13 cellular contexts compared by ENCODE assay signal in the genomic region with DNA sequence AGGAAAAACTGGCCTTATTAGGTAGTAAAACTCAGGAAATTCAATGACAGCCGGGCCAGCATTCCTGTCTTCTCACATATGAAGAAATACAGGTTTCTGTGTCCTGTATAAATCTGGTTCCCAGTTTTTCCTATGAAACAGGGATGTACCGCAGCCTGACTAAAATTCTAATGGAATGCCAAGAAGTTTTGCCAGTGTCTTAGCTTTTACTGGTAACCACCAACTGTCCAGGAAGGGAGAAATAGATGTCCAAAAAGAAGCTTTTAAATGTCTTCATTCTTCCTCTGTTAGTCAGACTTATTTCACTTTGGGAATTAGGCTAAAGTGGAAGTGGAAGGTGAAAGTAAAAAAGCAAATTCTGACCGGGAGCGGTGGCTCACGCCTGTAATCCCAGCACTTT.
"Had no signal": no experiment of that assay in that cellular context is flagged by ENCODE, and none has a peak within 500 bp of the region (broad histone marks: within the 10 kb centered on the region; RNA-seq: fewer than 3 reads in every experiment).

No MANE protein-coding gene starts in this region.

- H3K4me3 ChIP-seq: left ventricle myocardium inferior, sigmoid colon, suprapubic skin, upper lobe of right lung had no signal

- DNase-seq: activated CD4-positive, alpha-beta T cell treated with anti-CD3 and anti-CD28 coated beads, Interleukin-2, amount 10 ng/mL, durations not matched to agents 7 days and 5 days; activated gamma-delta T cell; activated T-cell treated with anti-CD3 and anti-CD28 coated beads, Interleukin-2, amount 50 U/mL, for 48 hours; kidney; left ventricle myocardium inferior; mesendoderm; sigmoid colon; stimulated activated CD4-positive, alpha-beta T cell treated with anti-CD3 and anti-CD28 coated beads, Interleukin-2, amount 100 ng/mL, for 48 hours; stimulated activated naive CD8-positive, alpha-beta T cell treated with anti-CD3 and anti-CD28 coated beads, Interleukin-15, Interleukin-2, amounts not matched to agents 100 U/mL and 50 U/mL, for 24 hours; T-helper 1 cell; upper lobe of right lung had no signal

- H3K27me3 ChIP-seq: sigmoid colon, suprapubic skin, upper lobe of right lung had no signal

- ATAC-seq: stimulated activated naive CD8-positive, alpha-beta T cell treated with anti-CD3 and anti-CD28 coated beads, Interleukin-15, Interleukin-2, amounts not matched to agents 100 U/mL and 50 U/mL, for 24 hours; upper lobe of right lung; WTC11 had no signal

- H3K36me3 ChIP-seq: left ventricle myocardium inferior, sigmoid colon, suprapubic skin, upper lobe of right lung had no signal

- H3K27ac ChIP-seq: left ventricle myocardium inferior, sigmoid colon, suprapubic skin, upper lobe of right lung had no signal

- H3K4me1 ChIP-seq: left ventricle myocardium inferior, sigmoid colon, upper lobe of right lung had no signal

- H3K9me3 ChIP-seq: left ventricle myocardium inferior, sigmoid colon, suprapubic skin, upper lobe of right lung had no signal
